8 cellular contexts compared by ENCODE assay signal in genomic region chr19:35902870-35903475, GRCh38. TPM values are rescaled to one million over a fixed set of nuclear protein-coding genes. Genes with fewer than 3 reads are reported as not detected.
A peak's percentile ranks its signal among the peaks of the same experiment; 100 is the strongest.
DNase-seq lines count a peak whose midpoint lies in the region; ATAC-seq and TF ChIP-seq lines count a peak whose summit lies in the region.

No MANE protein-coding gene starts in this region.

- no peaks in the 10 kb centered on the region for H3K9me3 ChIP-seq in CD8-positive, alpha-beta T cell (ENCODE audit: low read length)
- no peaks in the 10 kb centered on the region for H3K9me3 ChIP-seq in MM.1S (replicated peaks; ENCODE audit: insufficient read depth, low read length)
- no peaks in the 10 kb centered on the region for H3K9me3 ChIP-seq in duodenal mucosa (ENCODE audit: control insufficient read depth in 1 of 2, low read length in 2 of 2)
- no peaks in the 10 kb centered on the region for H3K9me3 ChIP-seq in neural progenitor cell (ENCODE audit: low read depth)

- ATAC-seq in CD8-positive, alpha-beta T cell = no peak
- no peak for ATAC-seq in HG02852 (IDR thresholded peaks at IDR 0.05; ENCODE audit: unreplicated experiment)

- CTCF ChIA-PET in CD8-positive, alpha-beta T cell (lab: Charles Lee) = interaction anchor here (0.7 to 1.2 kb wide), 5 partner anchors 12 to 28 kb away, joined by 3 to 7 read pairs (median 3); no protein-coding TSS in a partner anchor

- H3K4me1 Mint-ChIP-seq in CD8-positive, alpha-beta T cell (ENCODE audit: low read depth) = peaks cover 52% of the 10 kb centered on the region
- peaks cover 37% of the 10 kb centered on the region for H3K4me1 Mint-ChIP-seq in neural progenitor cell

- TF ChIP-seq CTCF in CD8-positive, alpha-beta T cell (IDR thresholded peaks at IDR 0.05) = no peak
- TF ChIP-seq CTCF in MM.1S (IDR thresholded peaks at IDR 0.05; ENCODE audit: low read length) = no peak
- no peak for TF ChIP-seq CTCF in neural progenitor cell (IDR thresholded peaks at IDR 0.05)

- peak overlapping the region; percentile 95 for H3K27ac Mint-ChIP-seq in CD8-positive, alpha-beta T cell
- H3K27ac Mint-ChIP-seq in neural progenitor cell = peak overlapping the region; percentile 69

- H3K27ac ChIP-seq in CD8-positive, alpha-beta T cell (ENCODE audit: low read depth, low read length) = peak overlapping the region; percentile 85
- H3K27ac ChIP-seq in MM.1S (ENCODE audit: low read length) = no peak overlapping the region
- H3K27ac ChIP-seq in duodenal mucosa (ENCODE audit: low read depth, low read length) = peak overlapping the region; percentile 73
- H3K27ac ChIP-seq in neural progenitor cell = no peak overlapping the region

- H3K4me3 Mint-ChIP-seq in CD8-positive, alpha-beta T cell = peak overlapping the region; percentile 100
- H3K4me3 Mint-ChIP-seq in neural progenitor cell = peak overlapping the region; percentile 69

- H4K20me1 ChIP-seq in MM.1S (ENCODE audit: insufficient read depth, low read length) = no peaks in the 10 kb centered on the region
- no peaks in the 10 kb centered on the region for H4K20me1 ChIP-seq in neural progenitor cell (ENCODE audit: low read depth)

- H3K9me3 Mint-ChIP-seq in CD8-positive, alpha-beta T cell = no peaks in the 10 kb centered on the region
- no peaks in the 10 kb centered on the region for H3K9me3 Mint-ChIP-seq in neural progenitor cell

- H3K36me3 ChIP-seq in CD8-positive, alpha-beta T cell (ENCODE audit: insufficient read depth, low read length) = no peaks in the 10 kb centered on the region
- no peaks in the 10 kb centered on the region for H3K36me3 ChIP-seq in MM.1S (replicated peaks; ENCODE audit: insufficient read depth, low read length)
- H3K36me3 ChIP-seq in duodenal mucosa (ENCODE audit: control insufficient read depth in 1 of 2, insufficient read depth in 2 of 2, low read length in 2 of 2) = no peaks in the 10 kb centered on the region
- H3K36me3 ChIP-seq in neural progenitor cell = no peaks in the 10 kb centered on the region

- H3K4me2 ChIP-seq in MM.1S (ENCODE audit: low read depth, low read length) = peak overlapping the region; percentile 94
- H3K4me2 ChIP-seq in neural progenitor cell = peak overlapping the region; percentile 68

- peak overlapping the region; percentile 53; the same call in 1 of the 2 replicates for H3K9ac ChIP-seq in MM.1S (ENCODE audit: low read length)
- peak overlapping the region; percentile 29 to 72 for H3K9ac ChIP-seq in duodenal mucosa (ENCODE audit: low read depth in 1 of 2, low read length in 2 of 2)
- no peak overlapping the region for H3K9ac ChIP-seq in neural progenitor cell

- H3K4me1 ChIP-seq in CD8-positive, alpha-beta T cell (ENCODE audit: insufficient read depth, low read length) = peaks cover 38% of the 10 kb centered on the region
- H3K4me1 ChIP-seq in MM.1S (ENCODE audit: low read length) (peaks cover 9% of the 10 kb centered on the region), duodenal mucosa (ENCODE audit: control insufficient read depth in 1 of 2, insufficient read depth in 2 of 2, low read length in 2 of 2) (peaks cover 0 to 21% of the 10 kb centered on the region in 2 donors), neural progenitor cell (no peaks in the 10 kb centered on the region)

- POLR2A ChIA-PET in CD8-positive, alpha-beta T cell (lab: Charles Lee) = interaction anchor here (0.7 to 2.8 kb wide), 5 partner anchors 10 to 259 kb away, joined by 3 to 8 read pairs (median 4); no protein-coding TSS in a partner anchor

- H3K9me2 ChIP-seq in MM.1S (replicated peaks; ENCODE audit: insufficient read depth, low read length) = no peaks in the 10 kb centered on the region

- no peak for DNase-seq in CD8-positive, alpha-beta T cell
- DNase-seq in MM.1S (no peak), neural progenitor cell (ENCODE audit: low spot score) (no peak), superior temporal gyrus (ENCODE audit: extremely low spot score) (no peak)
- DNase-seq in effector CD4-positive, alpha-beta T cell = no peak
- no peak for DNase-seq in stimulated activated CD4-positive, alpha-beta T cell treated with anti-CD3 and anti-CD28 coated beads, Interleukin-1b, Interleukin-23, amount 100 ng/mL, for 48 hours

- no peaks in the 10 kb centered on the region for H3K27me3 ChIP-seq in CD8-positive, alpha-beta T cell (ENCODE audit: insufficient read depth, low read length)
- H3K27me3 ChIP-seq in MM.1S (replicated peaks; ENCODE audit: insufficient read depth, low read length) = peaks cover 31% of the 10 kb centered on the region
- no peaks in the 10 kb centered on the region for H3K27me3 ChIP-seq in duodenal mucosa (ENCODE audit: control insufficient read depth in 1 of 2, insufficient read depth in 2 of 2, low read length in 2 of 2)
- H3K27me3 ChIP-seq in neural progenitor cell = peaks cover 33% of the 10 kb centered on the region

- H3F3A ChIP-seq in MM.1S (ENCODE audit: insufficient read depth, low read length) (peaks cover 9% of the 10 kb centered on the region; the same call in 1 of the 2 replicates), neural progenitor cell (ENCODE audit: low read depth) (peaks cover 13% of the 10 kb centered on the region)

- intact Hi-C loops in CD8-positive, alpha-beta T cell (cut with DNase I, micrococcal nuclease) = loop anchor here (1.0 to 10.0 kb wide), 9 partner anchors 28 to 869 kb away; partner anchors contain the start of genes PSENEN (in 1 of the 2), U2AF1L4 (in 1 of the 2), ZNF461 (in 1 of the 2) and ZNF850 (in 1 of the 2)

- peaks cover 9% of the 10 kb centered on the region; the same call in 1 of the 2 replicates for H3K79me2 ChIP-seq in MM.1S (ENCODE audit: low read length)
- H3K79me2 ChIP-seq in neural progenitor cell (ENCODE audit: low read depth) = peaks cover 4% of the 10 kb centered on the region

- H3K4me3 ChIP-seq in CD8-positive, alpha-beta T cell (ENCODE audit: low read depth, low read length) = peak overlapping the region; percentile 72
- H3K4me3 ChIP-seq in MM.1S (ENCODE audit: low read length) (peak overlapping the region; percentile 63), duodenal mucosa (ENCODE audit: low read depth in 1 of 2, low read length in 2 of 2) (peak overlapping the region; percentile 57), neural progenitor cell (peak overlapping the region; percentile 37)

- peaks cover 21% of the 10 kb centered on the region for H3K36me3 Mint-ChIP-seq in CD8-positive, alpha-beta T cell
- H3K36me3 Mint-ChIP-seq in neural progenitor cell = no peaks in the 10 kb centered on the region

- H3K27me3 Mint-ChIP-seq in CD8-positive, alpha-beta T cell (ENCODE audit: low read depth) = no peaks in the 10 kb centered on the region
- H3K27me3 Mint-ChIP-seq in neural progenitor cell (ENCODE audit: insufficient read depth, low read depth) = peaks cover 21% of the 10 kb centered on the region

- H2AFZ ChIP-seq in MM.1S (ENCODE audit: low read length) (peak overlapping the region; percentile 91), neural progenitor cell (replicated peaks) (peak overlapping the region; percentile 78)

RNA-seq across cellular contexts. Expression of gene HCST, which starts 0.6 kb away (rescaled TPM):
- total RNA-seq in CD8-positive, alpha-beta T cell = 100 to 1,000 TPM; 101 to 114 TPM
- not detected in 2 replicates for total RNA-seq in neural progenitor cell (ENCODE audit: low replicate concordance)

RNA-seq across cellular contexts. Expression of gene NFKBID, which starts 2.6 kb away (rescaled TPM):
- total RNA-seq in CD8-positive, alpha-beta T cell = 10 to 100 TPM; 39.4 to 40.2 TPM
- 1.3 and 4.7 TPM in 2 replicates for total RNA-seq in neural progenitor cell (ENCODE audit: low replicate concordance)

RNA-seq across cellular contexts. Expression of gene TYROBP, which starts 5.1 kb away (rescaled TPM):
- 1 to 10 TPM; 5.2 to 6.2 TPM for total RNA-seq in CD8-positive, alpha-beta T cell
- total RNA-seq in neural progenitor cell (ENCODE audit: low replicate concordance) = not detected in 2 replicates

RNA-seq across cellular contexts. Expression of gene LRFN3, which starts 33.2 kb away (rescaled TPM):
- 1 to 10 TPM; 2.2 to 3.3 TPM for total RNA-seq in CD8-positive, alpha-beta T cell
- 2.3 and 9.5 TPM in 2 replicates for total RNA-seq in neural progenitor cell (ENCODE audit: low replicate concordance)

RNA-seq across cellular contexts. Expression of gene APLP1, which starts 34.6 kb away (rescaled TPM):
- total RNA-seq in CD8-positive, alpha-beta T cell = not detected
- total RNA-seq in neural progenitor cell (ENCODE audit: low replicate concordance) = 89.5 and 191 TPM in 2 replicates

Comparison
In these comparisons a context has a peak if more than half of its experiments do, and no peak if none do; other contexts are left out.
1. H3K27ac ChIP-seq: peak in CD8-positive, alpha-beta T cell (single experiment) and duodenal mucosa (single experiment); none in MM.1S (single experiment) and neural progenitor cell (single experiment).
2. RNA of gene HCST, which starts 0.6 kb away (total RNA-seq): 101 to 114 TPM in CD8-positive, alpha-beta T cell; not detected in neural progenitor cell; every median in the first group is over 100 times any median in the second.
3. Peak in every context shown above with its lines, with median percentiles within 50 percentile points of each other: H3K4me3 ChIP-seq.